Comparison of ENCODE assay signal across 8 cellular contexts in genomic region chr16:58843675-58844074, GRCh38.
A peak's percentile ranks its signal among the peaks of the same experiment; 100 is the strongest.
DNase-seq lines count a peak whose midpoint lies in the region; ATAC-seq and TF ChIP-seq lines count a peak whose summit lies in the region.

No MANE protein-coding gene starts in this region.

- TF ChIP-seq CTCF in AG04450 (IDR thresholded peaks at IDR 0.05; ENCODE audit: low read depth, low read length) (0 out of 2 replicates have a peak, but pooled peaks have one; percentile 4), fibroblast of mammary gland (conservative IDR thresholded peaks at IDR 0.05; ENCODE audit: control insufficient read depth, insufficient read depth, low read depth, low read length) (peak; percentile 13), stomach (IDR thresholded peaks at IDR 0.05) (no peak)

- intact Hi-C loops in stomach (cut with DNase I; ENCODE audit: low total_unique reads): no loop called here

- no peaks in the 10 kb centered on the region for H3K36me3 Mint-ChIP-seq in activated T-cell treated with anti-CD3 and anti-CD28 coated beads, Interleukin-2, amount 50 U/mL, for 24 hours (ENCODE audit: low read depth)

- no peaks in the 10 kb centered on the region for H3K27me3 ChIP-seq in AG04450 (ENCODE audit: control insufficient read depth, insufficient read depth, low read length)
- H3K27me3 ChIP-seq in stomach: no peaks in the 10 kb centered on the region

- no peak for TF ChIP-seq POLR2A in stomach (IDR thresholded peaks at IDR 0.05)

- TF ChIP-seq EP300 in stomach (IDR thresholded peaks at IDR 0.05): no peak

- H3K27me3 Mint-ChIP-seq in activated T-cell treated with anti-CD3 and anti-CD28 coated beads, Interleukin-2, amount 50 U/mL, for 24 hours: no peaks in the 10 kb centered on the region

- no peaks in the 10 kb centered on the region for H3K4me1 ChIP-seq in stomach

- H3K36me3 ChIP-seq in stomach: no peaks in the 10 kb centered on the region

- peaks cover 3% of the 10 kb centered on the region for H3K9me3 Mint-ChIP-seq in activated T-cell treated with anti-CD3 and anti-CD28 coated beads, Interleukin-2, amount 50 U/mL, for 24 hours

- DNase-seq in AG04450 (ENCODE audit: low read depth, low spot score): no peak
- DNase-seq in NCI-H69 (lab: John Stamatoyannopoulos, UW): peak; percentile 2
- DNase-seq in fibroblast of mammary gland (ENCODE audit: low read depth): peak; percentile 25
- DNase-seq in NCI-H146 (lab: John Stamatoyannopoulos, UW): no peak
- no peak for DNase-seq in activated T-cell treated with anti-CD3 and anti-CD28 coated beads, Interleukin-2, amount 50 U/mL, for 24 hours
- no peak for DNase-seq in activated CD4-positive, CD25-positive, alpha-beta regulatory T cell treated with anti-CD3 and anti-CD28 coated beads, Interleukin-2, amount 50 U/mL, for 72 hours
- DNase-seq in stomach: no peak

- CTCF ChIA-PET in AG04450 (lab: Charles Lee): interaction anchor here (0.6 to 0.7 kb wide), 2 partner anchors 1360 to 1420 kb away, joined by 3 to 4 read pairs; no protein-coding TSS in a partner anchor

- no peaks in the 10 kb centered on the region for H3K4me1 Mint-ChIP-seq in activated T-cell treated with anti-CD3 and anti-CD28 coated beads, Interleukin-2, amount 50 U/mL, for 24 hours (ENCODE audit: low read depth)

- no peak overlapping the region for H3K27ac Mint-ChIP-seq in activated T-cell treated with anti-CD3 and anti-CD28 coated beads, Interleukin-2, amount 50 U/mL, for 24 hours

- no peaks in the 10 kb centered on the region; the same call in 1 of the 2 replicates for H3K9me3 ChIP-seq in AG04450 (ENCODE audit: control insufficient read depth, insufficient read depth, low read length)
- no peaks in the 10 kb centered on the region for H3K9me3 ChIP-seq in stomach

- ATAC-seq in GM19452 (IDR thresholded peaks at IDR 0.05; ENCODE audit: unreplicated experiment): peak; percentile 43

- H3K4me3 ChIP-seq in AG04450 (ENCODE audit: low read depth, low read length): no peak overlapping the region
- H3K4me3 ChIP-seq in fibroblast of mammary gland (ENCODE audit: control insufficient read depth, low read depth, low read length): no peak overlapping the region
- H3K4me3 ChIP-seq in stomach: no peak overlapping the region

- 11 to 24% (median 16%) methylated on average over 2 of the region's 2 CpGs for WGBS in stomach, 5 donors

- H3K4me3 Mint-ChIP-seq in activated T-cell treated with anti-CD3 and anti-CD28 coated beads, Interleukin-2, amount 50 U/mL, for 24 hours: no peak overlapping the region

- no peak overlapping the region for H3K27ac ChIP-seq in AG04450 (ENCODE audit: low read depth, low read length)
- H3K27ac ChIP-seq in stomach: no peak overlapping the region

- POLR2A ChIA-PET in AG04450 (lab: Yijun Ruan, JAX): no interaction called here

Comparison
In these comparisons a context has a peak if more than half of its experiments do, and no peak if none do; other contexts are left out.
1. DNase-seq: peak in NCI-H69 (single experiment) and fibroblast of mammary gland (single experiment); none in AG04450 (single experiment), NCI-H146 (single experiment), activated T-cell treated with anti-CD3 and anti-CD28 coated beads, Interleukin-2, amount 50 U/mL, for 24 hours (single experiment), activated CD4-positive, CD25-positive, alpha-beta regulatory T cell treated with anti-CD3 and anti-CD28 coated beads, Interleukin-2, amount 50 U/mL, for 72 hours (single experiment) and stomach (single experiment).
2. CTCF ChIP-seq: peak in AG04450 (single experiment) and fibroblast of mammary gland (single experiment); none in stomach (0 of 7).